In the genomic region with DNA sequence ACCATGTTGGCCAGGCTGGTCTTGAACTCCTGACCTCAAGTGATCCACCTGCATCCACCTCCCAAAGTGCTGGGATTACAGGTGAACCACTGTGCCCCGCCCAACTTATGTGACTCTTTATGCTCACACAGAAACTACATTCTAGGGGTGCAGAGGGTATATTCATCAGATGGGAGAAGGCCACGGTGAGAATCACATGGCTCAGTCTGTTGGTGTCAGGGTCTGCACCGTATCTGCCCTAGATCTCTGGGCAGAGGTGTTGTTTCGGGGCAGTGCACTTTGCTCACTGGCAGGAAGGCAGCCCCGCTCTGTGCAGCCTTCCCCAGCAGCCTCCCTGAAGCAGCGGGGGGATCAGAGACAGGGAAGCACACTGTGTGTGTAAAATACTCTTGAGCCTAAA, we compare ENCODE assay signal across 25 cellular contexts.
A peak's percentile ranks its signal among the peaks of the same experiment; 100 is the strongest.
DNase-seq lines count a peak whose midpoint lies in the region; ATAC-seq and TF ChIP-seq lines count a peak whose summit lies in the region.
"Had no signal": no experiment of that assay in that cellular context is flagged by ENCODE, and none has a peak within 500 bp of the region (broad histone marks: within the 10 kb centered on the region; RNA-seq: fewer than 3 reads in every experiment).

No MANE protein-coding gene starts in this region.

- CTCF ChIA-PET in Calu3 (lab: Charles Lee): no interaction called here

- H3K9me3 Mint-ChIP-seq in natural killer cell (no peaks in the 10 kb centered on the region), immature natural killer cell (no peaks in the 10 kb centered on the region), Calu3 (ENCODE audit: low read depth, unreplicated experiment) (no peaks in the 10 kb centered on the region)
- no peaks in the 10 kb centered on the region for H3K9me3 Mint-ChIP-seq in natural killer cell treated with Interleukin-12 subunit alpha and Interleukin-12 subunit beta and Interleukin-15 and Interleukin-18, amount 100 ng/mL, for 72 hours
- no peaks in the 10 kb centered on the region for H3K9me3 Mint-ChIP-seq in stimulated activated effector memory CD8-positive, alpha-beta T cell treated with anti-CD3 and anti-CD28 coated beads, Interleukin-12 subunit alpha, Interleukin-12 subunit beta, amount 100 ng/mL, for 72 hours
- H3K9me3 Mint-ChIP-seq: CD4-positive, CD25-positive, alpha-beta regulatory T cell; GM23338; H9; HFFc6 had no signal

- intact Hi-C loops in natural killer cell (cut with micrococcal nuclease): no loop called here
- intact Hi-C loops in Calu3 (cut with micrococcal nuclease; ENCODE audit: unreplicated experiment): no loop called here

- BruUV-seq in Calu3 (replicated peaks; lab: Mats Ljungman, UMichigan): no TSS peak

- peak; percentile 41 for DNase-seq in activated CD8-positive, alpha-beta memory T cell treated with anti-CD3 and anti-CD28 coated beads for 24 hours
- DNase-seq in activated CD8-positive, alpha-beta memory T cell treated with anti-CD3 and anti-CD28 coated beads, Interleukin-2, amount 50 U/mL, for 48 hours: no peak
- DNase-seq in natural killer cell (no peak), immature natural killer cell (peak in 1 of 3 donors; percentile 24), putamen (ENCODE audit: low spot score) (no peak), Calu3 (no peak)
- no peak for DNase-seq in natural killer cell treated with Interleukin-12 subunit alpha and Interleukin-12 subunit beta and Interleukin-15 and Interleukin-18, amount 100 ng/mL, for 72 hours (ENCODE audit: low spot score)
- DNase-seq in stimulated activated effector memory CD8-positive, alpha-beta T cell treated with anti-CD3 and anti-CD28 coated beads, Interleukin-12 subunit alpha, Interleukin-12 subunit beta, amount 100 ng/mL, for 72 hours (ENCODE audit: low spot score in 2 of 2): no peak
- DNase-seq: 8988T; ACHN; AML-193; BE2C; Caco-2; CD4-positive, CD25-positive, alpha-beta regulatory T cell; DMS 273 treated with DMSO at 0.1 percent for 48 hours; DMS79; EL; GDM1; H9; HFFc6 had no signal

- H3K36me3 Mint-ChIP-seq in natural killer cell: no peaks in the 10 kb centered on the region
- no peaks in the 10 kb centered on the region for H3K36me3 Mint-ChIP-seq in natural killer cell treated with Interleukin-12 subunit alpha and Interleukin-12 subunit beta and Interleukin-15 and Interleukin-18, amount 100 ng/mL, for 72 hours
- H3K36me3 Mint-ChIP-seq in immature natural killer cell: no peaks in the 10 kb centered on the region
- no peaks in the 10 kb centered on the region for H3K36me3 Mint-ChIP-seq in stimulated activated effector memory CD8-positive, alpha-beta T cell treated with anti-CD3 and anti-CD28 coated beads, Interleukin-12 subunit alpha, Interleukin-12 subunit beta, amount 100 ng/mL, for 72 hours
- no peaks in the 10 kb centered on the region for H3K36me3 Mint-ChIP-seq in Calu3 (ENCODE audit: insufficient read depth, unreplicated experiment)
- H3K36me3 Mint-ChIP-seq: CD4-positive, CD25-positive, alpha-beta regulatory T cell; CD8-positive, alpha-beta T cell had no signal

- H3K4me1 Mint-ChIP-seq in natural killer cell (peaks cover 34 to 35% of the 10 kb centered on the region in 2 donors), immature natural killer cell (peaks cover 24 to 33% of the 10 kb centered on the region in 2 donors), Calu3 (ENCODE audit: low read depth, unreplicated experiment) (peaks cover 14% of the 10 kb centered on the region)
- H3K4me1 Mint-ChIP-seq in natural killer cell treated with Interleukin-12 subunit alpha and Interleukin-12 subunit beta and Interleukin-15 and Interleukin-18, amount 100 ng/mL, for 72 hours (ENCODE audit: low read depth in 2 of 2): peaks cover 19 to 23% of the 10 kb centered on the region in 2 donors
- H3K4me1 Mint-ChIP-seq in stimulated activated effector memory CD8-positive, alpha-beta T cell treated with anti-CD3 and anti-CD28 coated beads, Interleukin-12 subunit alpha, Interleukin-12 subunit beta, amount 100 ng/mL, for 72 hours: peaks cover 25% of the 10 kb centered on the region

- TF ChIP-seq CTCF in natural killer cell (IDR thresholded peaks at IDR 0.05) (no peak), Calu3 (IDR thresholded peaks at IDR 0.05; ENCODE audit: unreplicated experiment) (no peak)

- H3K27ac Mint-ChIP-seq in natural killer cell (peak overlapping the region in 1 of 2 donors; percentile 27), immature natural killer cell (peak overlapping the region in 1 of 6 donors; percentile 45), Calu3 (ENCODE audit: unreplicated experiment) (no peak overlapping the region)
- no peak overlapping the region for H3K27ac Mint-ChIP-seq in natural killer cell treated with Interleukin-12 subunit alpha and Interleukin-12 subunit beta and Interleukin-15 and Interleukin-18, amount 100 ng/mL, for 72 hours
- H3K27ac Mint-ChIP-seq in stimulated activated effector memory CD8-positive, alpha-beta T cell treated with anti-CD3 and anti-CD28 coated beads, Interleukin-12 subunit alpha, Interleukin-12 subunit beta, amount 100 ng/mL, for 72 hours: no peak overlapping the region
- H3K27ac Mint-ChIP-seq: CD4-positive, CD25-positive, alpha-beta regulatory T cell; CD8-positive, alpha-beta T cell; GM23338; H9; HFFc6 had no signal

- ATAC-seq in natural killer cell: peak in 2 of 3 donors; percentile 59 to 82
- ATAC-seq in natural killer cell treated with Interleukin-12 subunit alpha and Interleukin-12 subunit beta and Interleukin-15 and Interleukin-18, amount 100 ng/mL, for 72 hours: no peak
- ATAC-seq in stimulated activated effector memory CD8-positive, alpha-beta T cell treated with anti-CD3 and anti-CD28 coated beads, Interleukin-12 subunit alpha, Interleukin-12 subunit beta, amount 100 ng/mL, for 72 hours: peak; percentile 63
- ATAC-seq: A549; CD8-positive, alpha-beta T cell; GM12878; GM23338; HCT116 had no signal

- H3K4me3 Mint-ChIP-seq in natural killer cell: peak overlapping the region; percentile 13
- no peak overlapping the region for H3K4me3 Mint-ChIP-seq in natural killer cell treated with Interleukin-12 subunit alpha and Interleukin-12 subunit beta and Interleukin-15 and Interleukin-18, amount 100 ng/mL, for 72 hours
- H3K4me3 Mint-ChIP-seq in immature natural killer cell: peak overlapping the region in 3 of 5 donors; percentile 37 to 50 (median 48)
- H3K4me3 Mint-ChIP-seq in stimulated activated effector memory CD8-positive, alpha-beta T cell treated with anti-CD3 and anti-CD28 coated beads, Interleukin-12 subunit alpha, Interleukin-12 subunit beta, amount 100 ng/mL, for 72 hours: no peak overlapping the region
- no peak overlapping the region for H3K4me3 Mint-ChIP-seq in Calu3 (ENCODE audit: low read depth, unreplicated experiment)
- H3K4me3 Mint-ChIP-seq: CD4-positive, CD25-positive, alpha-beta regulatory T cell; CD8-positive, alpha-beta T cell; GM23338; H9; HFFc6 had no signal

- peaks cover 14 to 27% of the 10 kb centered on the region in 2 donors for H3K27me3 Mint-ChIP-seq in natural killer cell (ENCODE audit: low read depth in 2 of 2)
- peaks cover 11 to 21% of the 10 kb centered on the region in 2 donors for H3K27me3 Mint-ChIP-seq in natural killer cell treated with Interleukin-12 subunit alpha and Interleukin-12 subunit beta and Interleukin-15 and Interleukin-18, amount 100 ng/mL, for 72 hours
- H3K27me3 Mint-ChIP-seq in immature natural killer cell (ENCODE audit: low read depth in 3 of 3): peaks cover 6 to 12% (median 10%) of the 10 kb centered on the region in 3 donors
- H3K27me3 Mint-ChIP-seq in Calu3 (ENCODE audit: unreplicated experiment): peaks cover 94% of the 10 kb centered on the region

Comparison
In these comparisons a context has a peak if more than half of its experiments do, and no peak if none do; other contexts are left out.
1. ATAC-seq: peak in natural killer cell (2 of 3) and stimulated activated effector memory CD8-positive, alpha-beta T cell treated with anti-CD3 and anti-CD28 coated beads, Interleukin-12 subunit alpha, Interleukin-12 subunit beta, amount 100 ng/mL, for 72 hours (single experiment); none in natural killer cell treated with Interleukin-12 subunit alpha and Interleukin-12 subunit beta and Interleukin-15 and Interleukin-18, amount 100 ng/mL, for 72 hours (0 of 2).
2. H3K4me3 Mint-ChIP-seq: peak in natural killer cell (single experiment) and immature natural killer cell (3 of 5); none in natural killer cell treated with Interleukin-12 subunit alpha and Interleukin-12 subunit beta and Interleukin-15 and Interleukin-18, amount 100 ng/mL, for 72 hours (single experiment), stimulated activated effector memory CD8-positive, alpha-beta T cell treated with anti-CD3 and anti-CD28 coated beads, Interleukin-12 subunit alpha, Interleukin-12 subunit beta, amount 100 ng/mL, for 72 hours (single experiment) and Calu3 (single experiment).